Comparison of ENCODE assay signal across 1 cellular context in genomic region chr1:201895913-201896807, GRCh38.
TF ChIP-seq lines count a peak whose summit lies in the region.

No MANE protein-coding gene starts in this region.

TF ChIP-seq in K562, 482 proteins besides CTCF, POLR2A, EP300 and RAD21 (continued from another document and continues in another):
- TF ChIP-seq ZBTB11 (CRISPR knock-in tag; IDR thresholded peaks at IDR 0.05) (0 out of 6 replicates have a peak, but pooled peaks of 2 of the 3 experiments have one; percentile 21 to 27), E2F3 (CRISPR knock-in tag; IDR thresholded peaks at IDR 0.05) (0 out of 2 replicates have a peak, but pooled peaks have one; percentile 39), KLF16 (IDR thresholded peaks at IDR 0.05) (no peak), KHSRP (IDR thresholded peaks at IDR 0.05) (no peak), SMAD2 (IDR thresholded peaks at IDR 0.05; ENCODE audit: low read depth, low read length) (no peak), USF1 (CRISPR knock-in tag; IDR thresholded peaks at IDR 0.05) (no peak), ZBTB1 (CRISPR knock-in tag; IDR thresholded peaks at IDR 0.05; ENCODE audit: borderline replicate concordance, low read depth) (no peak), LCOR (CRISPR knock-in tag; IDR thresholded peaks at IDR 0.05) (peak; percentile 86), ARHGAP35 (IDR thresholded peaks at IDR 0.05; ENCODE audit: partially characterized antibody) (no peak), ZNF76 (CRISPR knock-in tag; IDR thresholded peaks at IDR 0.05; ENCODE audit: borderline replicate concordance) (no peak), TRIM25 (IDR thresholded peaks at IDR 0.05; ENCODE audit: borderline replicate concordance) (no peak), ERF (CRISPR knock-in tag; IDR thresholded peaks at IDR 0.05) (no peak), NFIX (CRISPR knock-in tag; IDR thresholded peaks at IDR 0.05; ENCODE audit: low read depth) (no peak), ZNF134 (CRISPR knock-in tag; conservative IDR thresholded peaks at IDR 0.05) (no peak), THRA (IDR thresholded peaks at IDR 0.05) (no peak), DLX4 (CRISPR knock-in tag; IDR thresholded peaks at IDR 0.05) (no peak), HES1 (IDR thresholded peaks at IDR 0.05; ENCODE audit: low read depth) (no peak), FUS (optimal IDR thresholded peaks at IDR 0.05; ENCODE audit: low read depth, low read length) (no peak), ZSCAN32 (CRISPR knock-in tag; IDR thresholded peaks at IDR 0.05) (peak; percentile 36; the same call in 1 of the 2 replicates), NUFIP1 (IDR thresholded peaks at IDR 0.05; ENCODE audit: partially characterized antibody) (no peak), HMG20B (CRISPR knock-in tag; IDR thresholded peaks at IDR 0.05) (no peak), SAFB2 (IDR thresholded peaks at IDR 0.05; ENCODE audit: borderline replicate concordance, low read depth, low read length, severe bottlenecking) (no peak), HINFP (tag; conservative IDR thresholded peaks at IDR 0.05; ENCODE audit: low read depth) (no peak), EHMT2 (IDR thresholded peaks at IDR 0.05) (no peak), GTF2B (IDR thresholded peaks at IDR 0.05; ENCODE audit: extremely low read depth, insufficient read length) (no peak), ZNF583 (CRISPR knock-in tag; IDR thresholded peaks at IDR 0.05) (no peak), ZNF507 (tag; conservative IDR thresholded peaks at IDR 0.05) (no peak), ZNF830 (CRISPR knock-in tag; IDR thresholded peaks at IDR 0.05) (no peak), NFE2 (IDR thresholded peaks at IDR 0.05; ENCODE audit: low read depth) (no peak), TAF15 (IDR thresholded peaks at IDR 0.05; ENCODE audit: low read depth, low read length) (no peak), ZNF766 (CRISPR knock-in tag; conservative IDR thresholded peaks at IDR 0.05) (no peak), IRF1 (CRISPR knock-in tag; IDR thresholded peaks at IDR 0.05; ENCODE audit: borderline replicate concordance) (no peak), SPI1 (IDR thresholded peaks at IDR 0.05; ENCODE audit: borderline replicate concordance, low read depth, low read length) (no peak), ETV6 (IDR thresholded peaks at IDR 0.05; ENCODE audit: borderline replicate concordance in 1 of 2, low read depth in 2 of 2, low read length in 1 of 2) (no peak; a peak in 2 of 4 replicates), ETV6 (CRISPR knock-in tag; IDR thresholded peaks at IDR 0.05; ENCODE audit: borderline replicate concordance) (no peak), BCLAF1 (IDR thresholded peaks at IDR 0.05; ENCODE audit: borderline replicate concordance in 1 of 2, control insufficient read depth in 1 of 2, low read depth in 2 of 2, low read length in 1 of 2) (no peak; a peak in 1 of 4 replicates), PHF20 (IDR thresholded peaks at IDR 0.05; ENCODE audit: partially characterized antibody) (no peak), ELF4 (CRISPR knock-in tag; IDR thresholded peaks at IDR 0.05) (0 out of 2 replicates have a peak, but pooled peaks have one; percentile 31), CHAMP1 (IDR thresholded peaks at IDR 0.05) (no peak), E2F5 (CRISPR knock-in tag; IDR thresholded peaks at IDR 0.05) (no peak), CEBPB (tag; IDR thresholded peaks at IDR 0.05) (peak; percentile 79), GTF2A2 (tag; IDR thresholded peaks at IDR 0.05) (no peak)
